Comparison of ENCODE assay signal across 19 cellular contexts in genomic region chr13:99066219-99066618, GRCh38.
DNase-seq lines count a peak whose midpoint lies in the region; ATAC-seq and TF ChIP-seq lines count a peak whose summit lies in the region.
"Had no signal": no experiment of that assay in that cellular context is flagged by ENCODE, and none has a peak within 500 bp of the region (broad histone marks: within the 10 kb centered on the region; RNA-seq: fewer than 3 reads in every experiment).

No MANE protein-coding gene starts in this region.

- H3K27ac Mint-ChIP-seq in activated CD8-positive, alpha-beta memory T cell treated with anti-CD3 and anti-CD28 coated beads, Interleukin-2, amount 10 ng/mL, durations not matched to agents 7 days and 5 days: peak overlapping the region; percentile 83

- H3K4me2 ChIP-seq in BLaER1 treated with 17β-estradiol and CSF1 and Interleukin-3, amounts not matched to agents 10 nM and 100 nM: peak overlapping the region; percentile 1 to 60 (median 48); a peak in 19 of 22 replicates

- no peak for DNase-seq in activated CD8-positive, alpha-beta memory T cell treated with anti-CD3 and anti-CD28 coated beads, Interleukin-2, amount 10 ng/mL, durations not matched to agents 7 days and 5 days
- DNase-seq in activated CD8-positive, alpha-beta memory T cell treated with anti-CD3 and anti-CD28 coated beads, Interleukin-2, amount 50 U/mL, for 4 hours: no peak
- DNase-seq in WERI-Rb-1: no peak
- DNase-seq in left lobe of liver (ENCODE audit: low spot score): no peak
- no peak for DNase-seq in NCI-H446 (lab: John Stamatoyannopoulos, UW)
- DNase-seq in tibial nerve (ENCODE audit: low spot score in 2 of 2): no peak
- DNase-seq in AG08396 (ENCODE audit: low spot score): no peak
- DNase-seq: amniotic stem cell; Caco-2; caudate nucleus; effector CD8-positive, alpha-beta T cell; head of caudate nucleus; kidney glomerular epithelial cell; midbrain; NCI-H146; stimulated activated naive CD8-positive, alpha-beta T cell treated with anti-CD3 and anti-CD28 coated beads, Interleukin-15, amount 100 ng/mL, for 72 hours; upper lobe of right lung had no signal

- no peak overlapping the region for H3K4me3 ChIP-seq in BLaER1 treated with 17β-estradiol and CSF1 and Interleukin-3, amounts not matched to agents 10 nM and 100 nM
- H3K4me3 ChIP-seq in WERI-Rb-1 (ENCODE audit: low read depth, low read length) (no peak overlapping the region), tibial nerve (no peak overlapping the region)
- H3K4me3 ChIP-seq: upper lobe of right lung had no signal

- H3K36me3 ChIP-seq in BLaER1 treated with 17β-estradiol and CSF1 and Interleukin-3, amounts not matched to agents 10 nM and 100 nM: 0 out of 22 replicates have a peak, but pooled peaks cover 0 to 3% (median 0%) of the 10 kb centered on the region in 11 experiments
- H3K36me3 ChIP-seq in WERI-Rb-1: peaks cover 3% of the 10 kb centered on the region
- H3K36me3 ChIP-seq in tibial nerve: no peaks in the 10 kb centered on the region
- H3K36me3 ChIP-seq: neutrophil, upper lobe of right lung had no signal

- peak overlapping the region; percentile 52 for H3K4me3 Mint-ChIP-seq in activated CD8-positive, alpha-beta memory T cell treated with anti-CD3 and anti-CD28 coated beads, Interleukin-2, amount 10 ng/mL, durations not matched to agents 7 days and 5 days

- WGBS in tibial nerve, 2 donors: 84 to 96% methylated on average over 1 of the region's 1 CpG

- H3K9me3 Mint-ChIP-seq in activated CD8-positive, alpha-beta memory T cell treated with anti-CD3 and anti-CD28 coated beads, Interleukin-2, amount 10 ng/mL, durations not matched to agents 7 days and 5 days (ENCODE audit: low read depth): no peaks in the 10 kb centered on the region
- H3K9me3 Mint-ChIP-seq: stimulated activated naive CD8-positive, alpha-beta T cell treated with anti-CD3 and anti-CD28 coated beads, Interleukin-15, amount 100 ng/mL, for 72 hours had no signal

- peak; percentile 79 for ATAC-seq in activated CD8-positive, alpha-beta memory T cell treated with anti-CD3 and anti-CD28 coated beads, Interleukin-2, amount 10 ng/mL, durations not matched to agents 7 days and 5 days
- peak; percentile 36 for ATAC-seq in left lobe of liver
- ATAC-seq: stimulated activated naive CD8-positive, alpha-beta T cell treated with anti-CD3 and anti-CD28 coated beads, Interleukin-15, amount 100 ng/mL, for 72 hours had no signal

- TF ChIP-seq EP300 in tibial nerve (IDR thresholded peaks at IDR 0.05): no peak

- peaks cover 42% of the 10 kb centered on the region for H3K36me3 Mint-ChIP-seq in activated CD8-positive, alpha-beta memory T cell treated with anti-CD3 and anti-CD28 coated beads, Interleukin-2, amount 10 ng/mL, durations not matched to agents 7 days and 5 days

- CTCF ChIA-PET in activated CD8-positive, alpha-beta memory T cell treated with anti-CD3 and anti-CD28 coated beads, Interleukin-2, amount 10 ng/mL, durations not matched to agents 7 days and 5 days (lab: Charles Lee): interaction anchor here (1.0 to 3.3 kb wide), 5 partner anchors 11 to 226 kb away, joined by 3 to 14 read pairs (median 3); no protein-coding TSS in a partner anchor

- H3K9me3 ChIP-seq in BLaER1 treated with 17β-estradiol and CSF1 and Interleukin-3, amounts not matched to agents 10 nM and 100 nM (replicated peaks in 1 of 11): peaks cover 0 to 7% (median 0%) of the 10 kb centered on the region in 11 experiments; a peak in 4 of 22 replicates
- H3K9me3 ChIP-seq in WERI-Rb-1 (ENCODE audit: severe bottlenecking) (no peaks in the 10 kb centered on the region), tibial nerve (no peaks in the 10 kb centered on the region)
- H3K9me3 ChIP-seq: neutrophil, upper lobe of right lung had no signal

- H3K9ac ChIP-seq in BLaER1 treated with 17β-estradiol and CSF1 and Interleukin-3, amounts not matched to agents 10 nM and 100 nM: no peak overlapping the region

- peaks cover 0 to 57% (median 0%) of the 10 kb centered on the region in 11 experiments; a peak in 5 of 22 replicates for H3K27me3 ChIP-seq in BLaER1 treated with 17β-estradiol and CSF1 and Interleukin-3, amounts not matched to agents 10 nM and 100 nM
- no peaks in the 10 kb centered on the region for H3K27me3 ChIP-seq in WERI-Rb-1 (ENCODE audit: insufficient read depth, low read depth, severe bottlenecking)
- no peaks in the 10 kb centered on the region for H3K27me3 ChIP-seq in tibial nerve
- H3K27me3 ChIP-seq: upper lobe of right lung had no signal

- H3K27me3 Mint-ChIP-seq in activated CD8-positive, alpha-beta memory T cell treated with anti-CD3 and anti-CD28 coated beads, Interleukin-2, amount 10 ng/mL, durations not matched to agents 7 days and 5 days: no peaks in the 10 kb centered on the region
- H3K27me3 Mint-ChIP-seq: stimulated activated naive CD8-positive, alpha-beta T cell treated with anti-CD3 and anti-CD28 coated beads, Interleukin-15, amount 100 ng/mL, for 72 hours had no signal

- peak overlapping the region in 3 of 11 experiments; percentile 4 to 14 (median 6); a peak in 1 of 22 replicates for H3K27ac ChIP-seq in BLaER1 treated with 17β-estradiol and CSF1 and Interleukin-3, amounts not matched to agents 10 nM and 100 nM
- H3K27ac ChIP-seq in WERI-Rb-1: peak overlapping the region; percentile 76
- no peak overlapping the region for H3K27ac ChIP-seq in tibial nerve
- H3K27ac ChIP-seq: neutrophil, upper lobe of right lung had no signal

- peaks cover 0 to 42% (median 25%) of the 10 kb centered on the region in 10 experiments; a peak in 18 of 20 replicates for H3K4me1 ChIP-seq in BLaER1 treated with 17β-estradiol and CSF1 and Interleukin-3, amounts not matched to agents 10 nM and 100 nM
- peaks cover 0 to 23% (median 5%) of the 10 kb centered on the region in 4 donors for H3K4me1 ChIP-seq in tibial nerve

- TF ChIP-seq POLR2A in tibial nerve (IDR thresholded peaks at IDR 0.05): no peak

- TF ChIP-seq CTCF in WERI-Rb-1 (IDR thresholded peaks at IDR 0.05; ENCODE audit: low read depth, low read length) (no peak), tibial nerve (IDR thresholded peaks at IDR 0.05) (no peak)

- H4K20me1 ChIP-seq in BLaER1 treated with 17β-estradiol and CSF1 and Interleukin-3, amounts not matched to agents 10 nM and 100 nM: peaks cover 0 to 6% (median 0%) of the 10 kb centered on the region in 11 experiments; a peak in 1 of 22 replicates

- peaks cover 42% of the 10 kb centered on the region for H3K4me1 Mint-ChIP-seq in activated CD8-positive, alpha-beta memory T cell treated with anti-CD3 and anti-CD28 coated beads, Interleukin-2, amount 10 ng/mL, durations not matched to agents 7 days and 5 days
